1 cellular context compared by ENCODE assay signal in genomic region chr17:81164464-81165245, GRCh38.
TF ChIP-seq lines count a peak whose summit lies in the region.

No MANE protein-coding gene starts in this region.

TF ChIP-seq in HepG2, 621 proteins besides CTCF, POLR2A, EP300 and RAD21 (continues in another document):
- TF ChIP-seq ZFX (CRISPR knock-in tag; IDR thresholded peaks at IDR 0.05; ENCODE audit: low read depth) (peak; percentile 54; the same call in 1 of the 2 replicates), ZNF704 (CRISPR knock-in tag; IDR thresholded peaks at IDR 0.05; ENCODE audit: borderline replicate concordance) (peak; percentile 11; the same call in 1 of the 2 replicates), REXO4 (CRISPR knock-in tag; IDR thresholded peaks at IDR 0.05; ENCODE audit: borderline replicate concordance) (no peak), FOXO1 (CRISPR knock-in tag; IDR thresholded peaks at IDR 0.05) (0 out of 2 replicates have a peak, but pooled peaks have one; percentile 10), ATF6 (CRISPR knock-in tag; conservative IDR thresholded peaks at IDR 0.05) (no peak), RBM39 (IDR thresholded peaks at IDR 0.05; ENCODE audit: low read depth, low read length, poor library complexity, severe bottlenecking) (peak; percentile 22), HDAC2 (CRISPR knock-in tag; IDR thresholded peaks at IDR 0.05) (peak; percentile 39), NR2F6 (IDR thresholded peaks at IDR 0.05) (no peak), NR2F6 (CRISPR knock-in tag; IDR thresholded peaks at IDR 0.05) (peak; percentile 13; the same call in 1 of the 2 replicates), ZNF792 (CRISPR knock-in tag; IDR thresholded peaks at IDR 0.05) (no peak), ZNF12 (CRISPR knock-in tag; IDR thresholded peaks at IDR 0.05) (peak; percentile 45; the same call in 1 of the 2 replicates), DPF2 (CRISPR knock-in tag; IDR thresholded peaks at IDR 0.05; ENCODE audit: borderline replicate concordance, low read depth) (peak; percentile 54; the same call in 1 of the 2 replicates), POLR2AphosphoS5 (IDR thresholded peaks at IDR 0.05; ENCODE audit: low read depth, low read length) (peak; percentile 37; the same call in 1 of the 2 replicates), RBFOX2 (IDR thresholded peaks at IDR 0.05; ENCODE audit: low read depth, low read length) (0 out of 2 replicates have a peak, but pooled peaks have one; percentile 4), ZNF660 (CRISPR knock-in tag; IDR thresholded peaks at IDR 0.05; ENCODE audit: borderline replicate concordance, low read depth) (0 out of 2 replicates have a peak, but pooled peaks have one; percentile 38), ARNT2 (CRISPR knock-in tag; IDR thresholded peaks at IDR 0.05; ENCODE audit: low read depth) (peak; percentile 65; the same call in 1 of the 2 replicates), HOXA3 (CRISPR knock-in tag; IDR thresholded peaks at IDR 0.05) (peak; percentile 62; the same call in 1 of the 2 replicates), ZSCAN29 (CRISPR knock-in tag; conservative IDR thresholded peaks at IDR 0.05) (peak; percentile 43; the same call in 1 of the 2 replicates), CAMTA2 (CRISPR knock-in tag; IDR thresholded peaks at IDR 0.05; ENCODE audit: borderline replicate concordance) (0 out of 2 replicates have a peak, but pooled peaks have one; percentile 23), HNF4A (CRISPR knock-in tag; IDR thresholded peaks at IDR 0.05) (0 out of 2 replicates have a peak, but pooled peaks have one; percentile 27), ZBTB7A (CRISPR knock-in tag; IDR thresholded peaks at IDR 0.05) (peak; percentile 86)
- TF ChIP-seq, protein P1, sequence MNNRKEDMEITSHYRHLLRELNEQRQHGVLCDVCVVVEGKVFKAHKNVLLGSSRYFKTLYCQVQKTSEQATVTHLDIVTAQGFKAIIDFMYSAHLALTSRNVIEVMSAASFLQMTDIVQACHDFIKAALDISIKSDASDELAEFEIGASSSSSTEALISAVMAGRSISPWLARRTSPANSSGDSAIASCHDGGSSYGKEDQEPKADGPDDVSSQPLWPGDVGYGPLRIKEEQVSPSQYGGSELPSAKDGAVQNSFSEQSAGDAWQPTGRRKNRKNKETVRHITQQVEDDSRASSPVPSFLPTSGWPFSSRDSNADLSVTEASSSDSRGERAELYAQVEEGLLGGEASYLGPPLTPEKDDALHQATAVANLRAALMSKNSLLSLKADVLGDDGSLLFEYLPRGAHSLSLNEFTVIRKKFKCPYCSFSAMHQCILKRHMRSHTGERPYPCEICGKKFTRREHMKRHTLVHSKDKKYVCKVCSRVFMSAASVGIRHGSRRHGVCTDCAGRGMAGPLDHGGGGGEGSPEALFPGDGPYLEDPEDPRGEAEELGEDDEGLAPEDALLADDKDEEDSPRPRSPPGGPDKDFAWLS (CRISPR knock-in tag; IDR thresholded peaks at IDR 0.05; ENCODE audit: borderline replicate concordance): peak; percentile 80; the same call in 1 of the 2 replicates
- TF ChIP-seq, protein P2, sequence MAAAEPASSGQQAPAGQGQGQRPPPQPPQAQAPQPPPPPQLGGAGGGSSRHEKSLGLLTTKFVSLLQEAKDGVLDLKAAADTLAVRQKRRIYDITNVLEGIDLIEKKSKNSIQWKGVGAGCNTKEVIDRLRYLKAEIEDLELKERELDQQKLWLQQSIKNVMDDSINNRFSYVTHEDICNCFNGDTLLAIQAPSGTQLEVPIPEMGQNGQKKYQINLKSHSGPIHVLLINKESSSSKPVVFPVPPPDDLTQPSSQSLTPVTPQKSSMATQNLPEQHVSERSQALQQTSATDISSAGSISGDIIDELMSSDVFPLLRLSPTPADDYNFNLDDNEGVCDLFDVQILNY (CRISPR knock-in tag; conservative IDR thresholded peaks at IDR 0.05): no peak
- TF ChIP-seq, protein P3, sequence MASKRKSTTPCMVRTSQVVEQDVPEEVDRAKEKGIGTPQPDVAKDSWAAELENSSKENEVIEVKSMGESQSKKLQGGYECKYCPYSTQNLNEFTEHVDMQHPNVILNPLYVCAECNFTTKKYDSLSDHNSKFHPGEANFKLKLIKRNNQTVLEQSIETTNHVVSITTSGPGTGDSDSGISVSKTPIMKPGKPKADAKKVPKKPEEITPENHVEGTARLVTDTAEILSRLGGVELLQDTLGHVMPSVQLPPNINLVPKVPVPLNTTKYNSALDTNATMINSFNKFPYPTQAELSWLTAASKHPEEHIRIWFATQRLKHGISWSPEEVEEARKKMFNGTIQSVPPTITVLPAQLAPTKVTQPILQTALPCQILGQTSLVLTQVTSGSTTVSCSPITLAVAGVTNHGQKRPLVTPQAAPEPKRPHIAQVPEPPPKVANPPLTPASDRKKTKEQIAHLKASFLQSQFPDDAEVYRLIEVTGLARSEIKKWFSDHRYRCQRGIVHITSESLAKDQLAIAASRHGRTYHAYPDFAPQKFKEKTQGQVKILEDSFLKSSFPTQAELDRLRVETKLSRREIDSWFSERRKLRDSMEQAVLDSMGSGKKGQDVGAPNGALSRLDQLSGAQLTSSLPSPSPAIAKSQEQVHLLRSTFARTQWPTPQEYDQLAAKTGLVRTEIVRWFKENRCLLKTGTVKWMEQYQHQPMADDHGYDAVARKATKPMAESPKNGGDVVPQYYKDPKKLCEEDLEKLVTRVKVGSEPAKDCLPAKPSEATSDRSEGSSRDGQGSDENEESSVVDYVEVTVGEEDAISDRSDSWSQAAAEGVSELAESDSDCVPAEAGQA (IDR thresholded peaks at IDR 0.05; ENCODE audit: low read depth): no peak
- TF ChIP-seq, protein P3 (CRISPR knock-in tag; IDR thresholded peaks at IDR 0.05; ENCODE audit: borderline replicate concordance): no peak
- TF ChIP-seq, protein P4, sequence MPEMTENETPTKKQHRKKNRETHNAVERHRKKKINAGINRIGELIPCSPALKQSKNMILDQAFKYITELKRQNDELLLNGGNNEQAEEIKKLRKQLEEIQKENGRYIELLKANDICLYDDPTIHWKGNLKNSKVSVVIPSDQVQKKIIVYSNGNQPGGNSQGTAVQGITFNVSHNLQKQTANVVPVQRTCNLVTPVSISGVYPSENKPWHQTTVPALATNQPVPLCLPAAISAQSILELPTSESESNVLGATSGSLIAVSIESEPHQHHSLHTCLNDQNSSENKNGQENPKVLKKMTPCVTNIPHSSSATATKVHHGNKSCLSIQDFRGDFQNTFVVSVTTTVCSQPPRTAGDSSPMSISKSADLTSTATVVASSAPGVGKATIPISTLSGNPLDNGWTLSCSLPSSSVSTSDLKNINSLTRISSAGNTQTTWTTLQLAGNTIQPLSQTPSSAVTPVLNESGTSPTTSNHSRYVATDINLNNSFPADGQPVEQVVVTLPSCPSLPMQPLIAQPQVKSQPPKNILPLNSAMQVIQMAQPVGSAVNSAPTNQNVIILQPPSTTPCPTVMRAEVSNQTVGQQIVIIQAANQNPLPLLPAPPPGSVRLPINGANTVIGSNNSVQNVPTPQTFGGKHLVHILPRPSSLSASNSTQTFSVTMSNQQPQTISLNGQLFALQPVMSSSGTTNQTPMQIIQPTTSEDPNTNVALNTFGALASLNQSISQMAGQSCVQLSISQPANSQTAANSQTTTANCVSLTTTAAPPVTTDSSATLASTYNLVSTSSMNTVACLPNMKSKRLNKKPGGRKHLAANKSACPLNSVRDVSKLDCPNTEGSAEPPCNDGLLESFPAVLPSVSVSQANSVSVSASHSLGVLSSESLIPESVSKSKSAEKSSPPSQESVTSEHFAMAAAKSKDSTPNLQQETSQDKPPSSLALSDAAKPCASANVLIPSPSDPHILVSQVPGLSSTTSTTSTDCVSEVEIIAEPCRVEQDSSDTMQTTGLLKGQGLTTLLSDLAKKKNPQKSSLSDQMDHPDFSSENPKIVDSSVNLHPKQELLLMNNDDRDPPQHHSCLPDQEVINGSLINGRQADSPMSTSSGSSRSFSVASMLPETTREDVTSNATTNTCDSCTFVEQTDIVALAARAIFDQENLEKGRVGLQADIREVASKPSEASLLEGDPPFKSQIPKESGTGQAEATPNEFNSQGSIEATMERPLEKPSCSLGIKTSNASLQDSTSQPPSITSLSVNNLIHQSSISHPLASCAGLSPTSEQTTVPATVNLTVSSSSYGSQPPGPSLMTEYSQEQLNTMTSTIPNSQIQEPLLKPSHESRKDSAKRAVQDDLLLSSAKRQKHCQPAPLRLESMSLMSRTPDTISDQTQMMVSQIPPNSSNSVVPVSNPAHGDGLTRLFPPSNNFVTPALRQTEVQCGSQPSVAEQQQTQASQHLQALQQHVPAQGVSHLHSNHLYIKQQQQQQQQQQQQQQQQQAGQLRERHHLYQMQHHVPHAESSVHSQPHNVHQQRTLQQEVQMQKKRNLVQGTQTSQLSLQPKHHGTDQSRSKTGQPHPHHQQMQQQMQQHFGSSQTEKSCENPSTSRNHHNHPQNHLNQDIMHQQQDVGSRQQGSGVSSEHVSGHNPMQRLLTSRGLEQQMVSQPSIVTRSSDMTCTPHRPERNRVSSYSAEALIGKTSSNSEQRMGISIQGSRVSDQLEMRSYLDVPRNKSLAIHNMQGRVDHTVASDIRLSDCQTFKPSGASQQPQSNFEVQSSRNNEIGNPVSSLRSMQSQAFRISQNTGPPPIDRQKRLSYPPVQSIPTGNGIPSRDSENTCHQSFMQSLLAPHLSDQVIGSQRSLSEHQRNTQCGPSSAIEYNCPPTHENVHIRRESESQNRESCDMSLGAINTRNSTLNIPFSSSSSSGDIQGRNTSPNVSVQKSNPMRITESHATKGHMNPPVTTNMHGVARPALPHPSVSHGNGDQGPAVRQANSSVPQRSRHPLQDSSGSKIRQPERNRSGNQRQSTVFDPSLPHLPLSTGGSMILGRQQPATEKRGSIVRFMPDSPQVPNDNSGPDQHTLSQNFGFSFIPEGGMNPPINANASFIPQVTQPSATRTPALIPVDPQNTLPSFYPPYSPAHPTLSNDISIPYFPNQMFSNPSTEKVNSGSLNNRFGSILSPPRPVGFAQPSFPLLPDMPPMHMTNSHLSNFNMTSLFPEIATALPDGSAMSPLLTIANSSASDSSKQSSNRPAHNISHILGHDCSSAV (CRISPR knock-in tag; IDR thresholded peaks at IDR 0.05; ENCODE audit: borderline replicate concordance): no peak
- TF ChIP-seq, protein P5, sequence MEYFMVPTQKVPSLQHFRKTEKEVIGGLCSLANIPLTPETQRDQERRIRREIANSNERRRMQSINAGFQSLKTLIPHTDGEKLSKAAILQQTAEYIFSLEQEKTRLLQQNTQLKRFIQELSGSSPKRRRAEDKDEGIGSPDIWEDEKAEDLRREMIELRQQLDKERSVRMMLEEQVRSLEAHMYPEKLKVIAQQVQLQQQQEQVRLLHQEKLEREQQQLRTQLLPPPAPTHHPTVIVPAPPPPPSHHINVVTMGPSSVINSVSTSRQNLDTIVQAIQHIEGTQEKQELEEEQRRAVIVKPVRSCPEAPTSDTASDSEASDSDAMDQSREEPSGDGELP (IDR thresholded peaks at IDR 0.05; ENCODE audit: borderline replicate concordance, low read depth): 0 out of 2 replicates have a peak, but pooled peaks have one; percentile 35
